In the genomic region with DNA sequence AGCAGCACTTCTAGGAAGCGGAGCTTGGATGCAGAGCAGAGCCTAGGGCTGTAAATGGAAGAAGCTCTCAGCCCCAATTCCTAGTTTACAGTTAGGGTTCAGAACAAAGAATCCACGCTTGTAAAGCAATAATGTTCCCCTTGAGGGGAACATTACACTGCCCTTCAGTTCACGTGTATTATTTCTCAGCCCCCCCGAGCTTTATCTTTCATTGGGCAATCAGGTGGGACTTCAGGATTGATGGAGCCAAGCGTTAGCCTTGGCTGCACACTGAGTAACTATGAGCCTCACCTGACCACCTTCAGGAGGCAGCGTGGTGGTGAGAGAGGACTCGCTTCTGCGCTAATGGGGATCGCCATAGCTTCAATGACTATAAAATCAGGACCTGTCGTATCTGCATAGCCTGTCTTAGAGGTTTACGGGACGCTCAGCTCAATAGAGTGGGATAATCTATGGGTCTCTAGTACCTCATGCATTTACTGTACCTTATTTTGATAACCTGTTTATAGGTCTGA, we compare ENCODE assay signal across 8 cellular contexts.
DNase-seq lines count a peak whose midpoint lies in the region; ATAC-seq and TF ChIP-seq lines count a peak whose summit lies in the region.

No MANE protein-coding gene starts in this region.

- 56 to 73% (median 57%) methylated on average over 12 of the region's 12 CpGs for WGBS in heart left ventricle, 4 donors
- 58 to 69% (median 64%) methylated on average over 12 of the region's 12 CpGs for WGBS in psoas muscle, 3 donors

- TF ChIP-seq CTCF in GM23338 (conservative IDR thresholded peaks at IDR 0.05; ENCODE audit: low read depth in 2 of 2) = no peak
- TF ChIP-seq CTCF in VCaP (conservative IDR thresholded peaks at IDR 0.05) = peak; percentile 28; the same call in 1 of the 2 replicates
- TF ChIP-seq CTCF in heart left ventricle (IDR thresholded peaks at IDR 0.05) = no peak
- no peak for TF ChIP-seq CTCF in psoas muscle (IDR thresholded peaks at IDR 0.05)

- ATAC-seq in GM23338 (peak; percentile 42), heart left ventricle (peak in 3 of 4 donors; percentile 4 to 21 (median 11)), psoas muscle (peak; percentile 6 to 35 (median 14)), HG03097 (IDR thresholded peaks at IDR 0.05; ENCODE audit: low FRiP score, unreplicated experiment) (no peak), GM19397 (IDR thresholded peaks at IDR 0.05; ENCODE audit: unreplicated experiment) (no peak)

- H3K36me3 ChIP-seq in GM23338 (ENCODE audit: insufficient read depth) (0 out of 2 replicates have a peak, but pooled peaks cover 3% of the 10 kb centered on the region), heart left ventricle (no peaks in the 10 kb centered on the region), psoas muscle (ENCODE audit: insufficient read depth in 1 of 2, low read depth in 1 of 2) (no peaks in the 10 kb centered on the region)

- peaks cover 25% of the 10 kb centered on the region for H3K9me3 Mint-ChIP-seq in GM23338

- H3K36me3 Mint-ChIP-seq in GM23338 (ENCODE audit: low read depth) = peaks cover 15% of the 10 kb centered on the region

- H3K79me2 ChIP-seq in GM23338 (replicated peaks; ENCODE audit: insufficient read depth) = no peaks in the 10 kb centered on the region

- H3K27me3 Mint-ChIP-seq in GM23338 (ENCODE audit: insufficient read depth, low read depth, poor library complexity) = no peaks in the 10 kb centered on the region

- peak overlapping the region; percentile 86 for H3K4me2 ChIP-seq in GM23338

- H3K27me3 ChIP-seq in GM23338 (ENCODE audit: insufficient read depth) (no peaks in the 10 kb centered on the region), heart left ventricle (no peaks in the 10 kb centered on the region), psoas muscle (ENCODE audit: insufficient read depth in 3 of 3, low read length in 2 of 3) (no peaks in the 10 kb centered on the region)

- peak overlapping the region; percentile 56 for H2AFZ ChIP-seq in GM23338

- TF ChIP-seq POLR2A in heart left ventricle (IDR thresholded peaks at IDR 0.05) = no peak

- intact Hi-C loops in heart left ventricle (cut with DNase I) = loop anchor here in 9 of 10 donors (1.0 to 10.0 kb wide), 14 partner anchors 112 to 435 kb away; a partner anchor contains a TSS
- intact Hi-C loops in psoas muscle (cut with DNase I) = loop anchor here (5.0 to 10.0 kb wide), 4 partner anchors 112 to 425 kb away; a partner anchor contains a TSS

- no peaks in the 10 kb centered on the region for H3F3A ChIP-seq in GM23338 (replicated peaks; ENCODE audit: low read depth)

- peak; percentile 26 for DNase-seq in GM23338 (ENCODE audit: low spot score)
- no peak for DNase-seq in heart left ventricle
- no peak for DNase-seq in psoas muscle
- no peak for DNase-seq in NCI-H345 treated with DMSO at 0.1 percent for 48 hours (lab: John Stamatoyannopoulos, UW; ENCODE audit: unreplicated experiment)
- DNase-seq in GM19238 (ENCODE audit: insufficient read length, low spot score) = no peak

- H3K27ac ChIP-seq in GM23338 (ENCODE audit: low read depth) (no peak overlapping the region), VCaP (peak overlapping the region; percentile 69), heart left ventricle (peak overlapping the region; percentile 19 to 82 (median 73)), psoas muscle (peak overlapping the region; percentile 44)

- H3K9me2 ChIP-seq in GM23338 (ENCODE audit: insufficient read depth) = no peaks in the 10 kb centered on the region

- peak overlapping the region; percentile 96 for H3K4me3 Mint-ChIP-seq in GM23338

- H3K4me3 ChIP-seq in GM23338 (peak overlapping the region; percentile 71), heart left ventricle (peak overlapping the region in 11 of 12 donors; percentile 44 to 73 (median 64)), psoas muscle (peak overlapping the region; percentile 73)

- H4K20me1 ChIP-seq in GM23338 (replicated peaks; ENCODE audit: insufficient read depth) = no peaks in the 10 kb centered on the region

- peaks cover 5% of the 10 kb centered on the region; the same call in 2 of the 3 replicates for H3K4me1 Mint-ChIP-seq in GM23338

- H3K9me3 ChIP-seq in heart left ventricle = no peaks in the 10 kb centered on the region
- no peaks in the 10 kb centered on the region for H3K9me3 ChIP-seq in psoas muscle

- H3K4me1 ChIP-seq in GM23338 (ENCODE audit: insufficient read depth) (peaks cover 8% of the 10 kb centered on the region; the same call in 1 of the 2 replicates), heart left ventricle (peaks cover 0 to 27% (median 18%) of the 10 kb centered on the region in 12 donors), psoas muscle (peaks cover 2% of the 10 kb centered on the region)

- H3K27ac Mint-ChIP-seq in GM23338 = no peak overlapping the region; the same call in 1 of the 2 replicates

TF ChIP-seq in GM23338, 12 proteins besides CTCF, POLR2A, EP300 and RAD21 (continues in another document):
- no peak for TF ChIP-seq EZH2phosphoT487 (IDR thresholded peaks at IDR 0.05; ENCODE audit: unreplicated experiment)
- no peak for TF ChIP-seq JUNB (IDR thresholded peaks at IDR 0.05; ENCODE audit: unreplicated experiment)
- TF ChIP-seq EZH2 (IDR thresholded peaks at IDR 0.05; ENCODE audit: low read depth, unreplicated experiment) = no peak
- TF ChIP-seq, protein P1, sequence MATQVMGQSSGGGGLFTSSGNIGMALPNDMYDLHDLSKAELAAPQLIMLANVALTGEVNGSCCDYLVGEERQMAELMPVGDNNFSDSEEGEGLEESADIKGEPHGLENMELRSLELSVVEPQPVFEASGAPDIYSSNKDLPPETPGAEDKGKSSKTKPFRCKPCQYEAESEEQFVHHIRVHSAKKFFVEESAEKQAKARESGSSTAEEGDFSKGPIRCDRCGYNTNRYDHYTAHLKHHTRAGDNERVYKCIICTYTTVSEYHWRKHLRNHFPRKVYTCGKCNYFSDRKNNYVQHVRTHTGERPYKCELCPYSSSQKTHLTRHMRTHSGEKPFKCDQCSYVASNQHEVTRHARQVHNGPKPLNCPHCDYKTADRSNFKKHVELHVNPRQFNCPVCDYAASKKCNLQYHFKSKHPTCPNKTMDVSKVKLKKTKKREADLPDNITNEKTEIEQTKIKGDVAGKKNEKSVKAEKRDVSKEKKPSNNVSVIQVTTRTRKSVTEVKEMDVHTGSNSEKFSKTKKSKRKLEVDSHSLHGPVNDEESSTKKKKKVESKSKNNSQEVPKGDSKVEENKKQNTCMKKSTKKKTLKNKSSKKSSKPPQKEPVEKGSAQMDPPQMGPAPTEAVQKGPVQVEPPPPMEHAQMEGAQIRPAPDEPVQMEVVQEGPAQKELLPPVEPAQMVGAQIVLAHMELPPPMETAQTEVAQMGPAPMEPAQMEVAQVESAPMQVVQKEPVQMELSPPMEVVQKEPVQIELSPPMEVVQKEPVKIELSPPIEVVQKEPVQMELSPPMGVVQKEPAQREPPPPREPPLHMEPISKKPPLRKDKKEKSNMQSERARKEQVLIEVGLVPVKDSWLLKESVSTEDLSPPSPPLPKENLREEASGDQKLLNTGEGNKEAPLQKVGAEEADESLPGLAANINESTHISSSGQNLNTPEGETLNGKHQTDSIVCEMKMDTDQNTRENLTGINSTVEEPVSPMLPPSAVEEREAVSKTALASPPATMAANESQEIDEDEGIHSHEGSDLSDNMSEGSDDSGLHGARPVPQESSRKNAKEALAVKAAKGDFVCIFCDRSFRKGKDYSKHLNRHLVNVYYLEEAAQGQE (IDR thresholded peaks at IDR 0.05; ENCODE audit: unreplicated experiment) = no peak
- TF ChIP-seq POLR2AphosphoS5 (IDR thresholded peaks at IDR 0.05; ENCODE audit: low read depth) = no peak
- TF ChIP-seq ZNF331 (CRISPR knock-in tag; IDR thresholded peaks at IDR 0.05; ENCODE audit: low read depth) = no peak
- no peak for TF ChIP-seq STAT1 (IDR thresholded peaks at IDR 0.05; ENCODE audit: unreplicated experiment)
- no peak for TF ChIP-seq ZNF114 (CRISPR knock-in tag; IDR thresholded peaks at IDR 0.05)
- no peak for TF ChIP-seq NANOG (IDR thresholded peaks at IDR 0.05; ENCODE audit: borderline replicate concordance)
- TF ChIP-seq, protein P2, sequence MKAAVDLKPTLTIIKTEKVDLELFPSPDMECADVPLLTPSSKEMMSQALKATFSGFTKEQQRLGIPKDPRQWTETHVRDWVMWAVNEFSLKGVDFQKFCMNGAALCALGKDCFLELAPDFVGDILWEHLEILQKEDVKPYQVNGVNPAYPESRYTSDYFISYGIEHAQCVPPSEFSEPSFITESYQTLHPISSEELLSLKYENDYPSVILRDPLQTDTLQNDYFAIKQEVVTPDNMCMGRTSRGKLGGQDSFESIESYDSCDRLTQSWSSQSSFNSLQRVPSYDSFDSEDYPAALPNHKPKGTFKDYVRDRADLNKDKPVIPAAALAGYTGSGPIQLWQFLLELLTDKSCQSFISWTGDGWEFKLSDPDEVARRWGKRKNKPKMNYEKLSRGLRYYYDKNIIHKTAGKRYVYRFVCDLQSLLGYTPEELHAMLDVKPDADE (IDR thresholded peaks at IDR 0.05) = no peak
- no peak for TF ChIP-seq CREB1 (CRISPR knock-in tag; IDR thresholded peaks at IDR 0.05; ENCODE audit: low read depth)

Comparison
In these comparisons a context has a peak if more than half of its experiments do, and no peak if none do; other contexts are left out.
1. ATAC-seq: peak in GM23338 (single experiment), heart left ventricle (3 of 4) and psoas muscle (4 of 4); none in HG03097 (single experiment) and GM19397 (single experiment).
2. Peak in every context shown above with its lines, with median percentiles within 50 percentile points of each other: H3K4me3 ChIP-seq.